ENCODE assay signal across 1 cellular context in the genomic region with DNA sequence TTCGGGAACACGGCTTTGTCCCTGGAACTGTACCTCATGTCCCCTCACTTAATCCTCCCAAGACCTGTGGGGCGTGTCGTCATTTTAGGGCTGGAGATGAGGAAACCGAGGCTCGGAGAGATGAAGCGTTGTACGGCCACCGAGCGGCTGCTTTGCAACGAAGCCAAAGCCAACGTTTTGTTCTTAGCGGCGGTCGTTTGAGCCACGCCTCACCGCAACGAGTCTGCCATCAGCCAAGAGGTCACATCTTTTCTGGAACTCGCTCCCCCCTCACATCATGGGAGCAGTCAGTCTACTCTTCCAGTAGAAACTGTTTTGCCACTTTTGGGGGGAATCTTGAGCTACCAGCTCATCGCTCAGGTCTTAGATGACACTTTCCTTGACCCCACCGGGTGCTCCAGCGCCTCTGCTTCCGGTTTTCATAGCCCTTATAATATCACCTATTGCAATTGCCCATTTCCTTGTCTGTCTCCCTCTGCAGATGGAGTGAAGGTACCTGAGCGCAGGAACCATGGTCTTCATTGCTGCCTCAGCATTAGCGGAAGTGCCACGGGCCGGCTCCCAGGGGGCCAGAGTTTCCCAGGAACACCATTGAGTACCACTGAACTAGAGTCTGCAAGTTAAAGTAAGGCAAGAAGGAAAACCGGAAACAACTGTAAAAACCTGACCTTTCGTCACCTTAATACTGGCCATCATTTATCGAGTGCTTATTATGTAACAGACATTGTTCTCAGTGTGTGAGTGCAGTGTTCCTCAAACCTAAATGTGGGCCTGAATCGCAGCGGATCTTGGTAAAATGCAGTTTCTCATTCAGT.
TF ChIP-seq lines count a peak whose summit lies in the region.

No MANE protein-coding gene starts in this region.

TF ChIP-seq in H1, 55 proteins besides CTCF, POLR2A, EP300 and RAD21:
- TF ChIP-seq ASH2L (IDR thresholded peaks at IDR 0.05; ENCODE audit: low read length) (peak; percentile 5), SRF (IDR thresholded peaks at IDR 0.05; ENCODE audit: low read depth, low read length) (no peak), SUZ12 (IDR thresholded peaks at IDR 0.05; ENCODE audit: low read length) (no peak), PHF8 (conservative IDR thresholded peaks at IDR 0.05; ENCODE audit: low read depth, low read length) (no peak)
